Comparison of ENCODE assay signal across 8 cellular contexts in genomic region chr4:182808673-182809416, GRCh38.
DNase-seq lines count a peak whose midpoint lies in the region; ATAC-seq and TF ChIP-seq lines count a peak whose summit lies in the region.

No MANE protein-coding gene starts in this region.

- no peak overlapping the region for H3K27ac Mint-ChIP-seq in progenitor cell of endocrine pancreas

- no peak overlapping the region for H3K27ac ChIP-seq in left ventricle myocardium inferior (replicated peaks)

- no peaks in the 10 kb centered on the region for H3K36me3 ChIP-seq in left ventricle myocardium inferior

- H3K4me3 ChIP-seq in left ventricle myocardium inferior, result no peak overlapping the region

- no peaks in the 10 kb centered on the region for H3K9me3 ChIP-seq in left ventricle myocardium inferior (replicated peaks)

- TF ChIP-seq CTCF in progenitor cell of endocrine pancreas (IDR thresholded peaks at IDR 0.05; ENCODE audit: unreplicated experiment) (no peak), left ventricle myocardium inferior (IDR thresholded peaks at IDR 0.05; ENCODE audit: borderline replicate concordance) (no peak)

- peaks cover 13% of the 10 kb centered on the region for H3K4me1 ChIP-seq in left ventricle myocardium inferior

- H3K27me3 ChIP-seq in left ventricle myocardium inferior (ENCODE audit: low read depth), result peaks cover 19% of the 10 kb centered on the region

- H3K4me1 Mint-ChIP-seq in progenitor cell of endocrine pancreas (ENCODE audit: low read depth), result peaks cover 4% of the 10 kb centered on the region

- H3K36me3 Mint-ChIP-seq in progenitor cell of endocrine pancreas (ENCODE audit: insufficient read depth), result peaks cover 3% of the 10 kb centered on the region

- H3K4me3 Mint-ChIP-seq in progenitor cell of endocrine pancreas (ENCODE audit: low read depth), result no peak overlapping the region

- peaks cover 24% of the 10 kb centered on the region for H3K27me3 Mint-ChIP-seq in progenitor cell of endocrine pancreas

- intact Hi-C loops in left ventricle myocardium inferior (cut with micrococcal nuclease), result loop anchor here (10.0 kb wide), 1 partner anchor 334 kb away; no protein-coding TSS in a partner anchor
- intact Hi-C loops in left colon (cut with DNase I, micrococcal nuclease), result loop anchor here (5.0 to 10.0 kb wide), 2 partner anchors 332 to 334 kb away; no protein-coding TSS in a partner anchor

- ATAC-seq in GM18508 (IDR thresholded peaks at IDR 0.05; ENCODE audit: insufficient read depth, unreplicated experiment) (peak; percentile 92), HG02610 (IDR thresholded peaks at IDR 0.05; ENCODE audit: unreplicated experiment) (peak; percentile 74), left colon (no peak)

- DNase-seq in NOMO-1 (lab: John Stamatoyannopoulos, UW; ENCODE audit: unreplicated experiment in 2 of 2) (peak; percentile 66 to 72), progenitor cell of endocrine pancreas (ENCODE audit: low spot score, unreplicated experiment) (no peak), left ventricle myocardium inferior (no peak), left colon (no peak)
- DNase-seq in activated naive CD4-positive, alpha-beta T cell treated with Interleukin-2 at 50 U/mL for 16 hours, result peak; percentile 46
- peak; percentile 71 for DNase-seq in stimulated activated CD8-positive, alpha-beta memory T cell treated with anti-CD3 and anti-CD28 coated beads, Interleukin-4, amount 100 ng/mL, for 48 hours

- H3K9me3 Mint-ChIP-seq in progenitor cell of endocrine pancreas (ENCODE audit: low read depth), result peaks cover 9% of the 10 kb centered on the region

Comparison
In these comparisons a context has a peak if more than half of its experiments do, and no peak if none do; other contexts are left out.
1. DNase-seq: peak in NOMO-1 (2 of 2), activated naive CD4-positive, alpha-beta T cell treated with Interleukin-2 at 50 U/mL for 16 hours (single experiment) and stimulated activated CD8-positive, alpha-beta memory T cell treated with anti-CD3 and anti-CD28 coated beads, Interleukin-4, amount 100 ng/mL, for 48 hours (single experiment); none in progenitor cell of endocrine pancreas (single experiment), left ventricle myocardium inferior (single experiment) and left colon (0 of 2).